In genomic region chr3:27349832-27350231, GRCh38 we compare ENCODE assay signal across 1 cellular context.
TF ChIP-seq lines count a peak whose summit lies in the region.

No MANE protein-coding gene starts in this region.

TF ChIP-seq in GM12878, 131 proteins besides CTCF, POLR2A, EP300 and RAD21 (continued from another document and continues in another):
- TF ChIP-seq SMARCA5 (IDR thresholded peaks at IDR 0.05) (0 out of 2 replicates have a peak, but pooled peaks have one; percentile 33), TCF3 (IDR thresholded peaks at IDR 0.05; ENCODE audit: borderline replicate concordance, insufficient read depth, low read depth, low read length) (no peak), MEF2A (IDR thresholded peaks at IDR 0.05; ENCODE audit: insufficient read depth, low read depth, low read length) (no peak), RUNX3 (IDR thresholded peaks at IDR 0.05; ENCODE audit: low read length) (peak; percentile 56; the same call in 1 of the 2 replicates), E2F8 (IDR thresholded peaks at IDR 0.05; ENCODE audit: low read depth, partially characterized antibody) (no peak), MEF2B (IDR thresholded peaks at IDR 0.05; ENCODE audit: partially characterized antibody, poor library complexity, severe bottlenecking) (no peak), SREBF2 (IDR thresholded peaks at IDR 0.05; ENCODE audit: low read length) (no peak), STAT3 (IDR thresholded peaks at IDR 0.05; ENCODE audit: low read depth, low read length) (no peak), ATF3 (IDR thresholded peaks at IDR 0.05; ENCODE audit: borderline replicate concordance, extremely low read depth, low read depth, low read length) (no peak), ZZZ3 (IDR thresholded peaks at IDR 0.05; ENCODE audit: control insufficient read depth, insufficient read length, low read depth) (no peak), ASH2L (IDR thresholded peaks at IDR 0.05; ENCODE audit: borderline replicate concordance, low read depth) (no peak), IKZF1 (conservative IDR thresholded peaks at IDR 0.05) (peak; percentile 52; the same call in 1 of the 2 replicates), SMC3 (IDR thresholded peaks at IDR 0.05; ENCODE audit: borderline replicate concordance, low read length) (no peak), SIX5 (IDR thresholded peaks at IDR 0.05; ENCODE audit: low read depth, low read length, severe bottlenecking) (no peak), CBX3 (IDR thresholded peaks at IDR 0.05; ENCODE audit: borderline replicate concordance, low read depth) (no peak), TBL1XR1 (IDR thresholded peaks at IDR 0.05; ENCODE audit: low read depth, low read length) (no peak), DPF2 (IDR thresholded peaks at IDR 0.05) (peak; percentile 43; the same call in 1 of the 2 replicates), BCL11A (IDR thresholded peaks at IDR 0.05; ENCODE audit: low read depth, low read length) (peak; percentile 43; the same call in 1 of the 2 replicates), CHD1 (IDR thresholded peaks at IDR 0.05; ENCODE audit: low read depth, low read length) (no peak), MYC (IDR thresholded peaks at IDR 0.05; ENCODE audit: insufficient read depth, insufficient read length, insufficient replicate concordance, low read length, severe bottlenecking) (no peak), LARP7 (IDR thresholded peaks at IDR 0.05) (no peak), IKZF2 (IDR thresholded peaks at IDR 0.05) (peak; percentile 59 to 62), CUX1 (IDR thresholded peaks at IDR 0.05; ENCODE audit: insufficient replicate concordance, low read depth, low read length) (no peak), NR2C1 (IDR thresholded peaks at IDR 0.05) (no peak), ZNF24 (IDR thresholded peaks at IDR 0.05) (0 out of 2 replicates have a peak, but pooled peaks have one; percentile 14), SKIL (IDR thresholded peaks at IDR 0.05; ENCODE audit: low read depth, poor library complexity, severe bottlenecking) (peak; percentile 71), MLLT1 (IDR thresholded peaks at IDR 0.05) (0 out of 2 replicates have a peak, but pooled peaks have one; percentile 19), ZNF207 (IDR thresholded peaks at IDR 0.05; ENCODE audit: borderline replicate concordance) (no peak), CBFB (IDR thresholded peaks at IDR 0.05; ENCODE audit: low read depth) (no peak), JUNB (IDR thresholded peaks at IDR 0.05) (0 out of 2 replicates have a peak, but pooled peaks have one; percentile 7), CHD2 (IDR thresholded peaks at IDR 0.05; ENCODE audit: borderline replicate concordance, low read depth, low read length) (no peak), ZNF687 (IDR thresholded peaks at IDR 0.05) (peak; percentile 96), RELB (IDR thresholded peaks at IDR 0.05; ENCODE audit: low read depth) (peak; percentile 45; the same call in 1 of the 2 replicates), NFIC (IDR thresholded peaks at IDR 0.05; ENCODE audit: low read depth, low read length) (peak; percentile 26; the same call in 1 of the 2 replicates), ZNF274 (IDR thresholded peaks at IDR 0.05; ENCODE audit: insufficient read depth, insufficient read length) (no peak), SMAD5 (IDR thresholded peaks at IDR 0.05; ENCODE audit: low read depth) (no peak), NBN (IDR thresholded peaks at IDR 0.05) (peak; percentile 40; the same call in 1 of the 2 replicates), CBX5 (IDR thresholded peaks at IDR 0.05; ENCODE audit: low read depth) (no peak), ZNF622 (IDR thresholded peaks at IDR 0.05) (no peak), BCL3 (IDR thresholded peaks at IDR 0.05; ENCODE audit: borderline replicate concordance, insufficient read depth, low read depth, low read length, poor library complexity, severe bottlenecking) (no peak), MXI1 (IDR thresholded peaks at IDR 0.05; ENCODE audit: low read depth, low read length) (peak; percentile 51; the same call in 1 of the 2 replicates)
